ENCODE assay signal across 25 cellular contexts in the genomic region with DNA sequence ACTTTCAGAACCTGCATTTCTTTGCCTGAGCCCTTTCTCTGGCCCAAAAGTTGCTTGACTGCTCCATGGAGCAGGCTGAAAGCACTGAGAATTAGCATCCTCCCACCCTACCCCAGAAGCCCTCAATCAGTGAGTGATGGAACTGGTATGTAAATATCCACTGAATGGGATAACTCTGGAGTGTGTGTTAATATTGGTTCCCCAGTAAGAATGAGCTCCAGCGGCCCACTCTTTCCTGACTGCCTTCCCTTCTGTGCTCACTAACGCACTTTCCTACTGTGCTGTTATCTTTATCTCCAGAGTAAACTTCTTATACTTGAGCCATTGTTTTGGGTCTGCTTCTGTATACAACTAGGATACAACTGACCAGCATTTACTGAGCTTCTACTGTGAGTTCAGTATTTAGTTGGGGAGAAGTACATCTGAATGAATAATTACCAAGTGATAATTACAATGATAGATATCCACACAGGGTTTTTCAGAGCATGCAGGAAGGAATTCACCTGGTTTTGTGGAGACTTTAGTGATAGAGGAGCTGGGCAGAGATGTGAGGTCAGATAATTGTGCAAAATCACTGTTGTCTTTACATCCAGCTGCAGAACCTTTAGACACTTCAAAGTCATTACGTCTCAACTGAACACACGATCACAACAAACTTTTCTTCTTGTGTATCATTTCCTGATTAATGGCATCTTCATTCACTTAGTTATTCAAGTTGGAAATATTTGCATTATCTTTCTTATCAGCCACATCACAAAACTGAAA.
A peak's percentile ranks its signal among the peaks of the same experiment; 100 is the strongest.
DNase-seq lines count a peak whose midpoint lies in the region; ATAC-seq and TF ChIP-seq lines count a peak whose summit lies in the region.
"Had no signal": no experiment of that assay in that cellular context is flagged by ENCODE, and none has a peak within 500 bp of the region (broad histone marks: within the 10 kb centered on the region; RNA-seq: fewer than 3 reads in every experiment).

No MANE protein-coding gene starts in this region.

- peaks cover 2% of the 10 kb centered on the region for H3K9me3 Mint-ChIP-seq in endodermal cell
- H3K9me3 Mint-ChIP-seq: activated CD8-positive, alpha-beta T cell treated with anti-CD3 and anti-CD28 coated beads for 36 hours; CD8-positive, alpha-beta memory T cell; stimulated activated memory B cell treated with anti-CD40 and anti-IgM and Interleukin-4, amounts not matched to agents 10 μg/mL and 1 μg/mL and 100 μg/mL, for 72 hours; type B pancreatic cell had no signal

- no peaks in the 10 kb centered on the region for H3K79me2 ChIP-seq in GM23248 (ENCODE audit: insufficient read depth)

- H3K27ac ChIP-seq in A673 (ENCODE audit: low read depth, low read length, poor library complexity, severe bottlenecking) (no peak overlapping the region), GM23248 (peak overlapping the region; percentile 17), endodermal cell (ENCODE audit: low read depth, low read length) (no peak overlapping the region), mesodermal cell (ENCODE audit: low read depth, low read length, severe bottlenecking) (peak overlapping the region; percentile 68)
- H3K27ac ChIP-seq: 22Rv1, left ventricle myocardium inferior, Peyer's patch had no signal

- H3K9me3 ChIP-seq in A673 (ENCODE audit: low read depth, low read length, poor library complexity, severe bottlenecking) (no peaks in the 10 kb centered on the region), GM23248 (ENCODE audit: low read depth) (no peaks in the 10 kb centered on the region), endodermal cell (ENCODE audit: control insufficient read depth, low read length) (no peaks in the 10 kb centered on the region), mesodermal cell (ENCODE audit: control insufficient read depth, low read length) (no peaks in the 10 kb centered on the region)
- H3K9me3 ChIP-seq: left ventricle myocardium inferior, Peyer's patch had no signal

- H3K4me3 Mint-ChIP-seq in endodermal cell = no peak overlapping the region
- H3K4me3 Mint-ChIP-seq: activated CD8-positive, alpha-beta T cell treated with anti-CD3 and anti-CD28 coated beads for 36 hours; activated naive CD4-positive, alpha-beta T cell treated with anti-CD3 and anti-CD28 coated beads, Interleukin-2, amount 50 U/mL, for 24 hours; CD8-positive, alpha-beta memory T cell; stimulated activated memory B cell treated with anti-CD40 and anti-IgM and Interleukin-4, amounts not matched to agents 10 μg/mL and 1 μg/mL and 100 μg/mL, for 72 hours; type B pancreatic cell had no signal

- DNase-seq in A673 (ENCODE audit: low spot score) (peak; percentile 12), GM23248 (peak; percentile 37), endodermal cell (peak; percentile 55), T-helper 9 cell (no peak), dedifferentiated amniotic fluid mesenchymal stem cell (ENCODE audit: extremely low spot score) (no peak)
- no peak for DNase-seq in activated CD4-positive, alpha-beta T cell treated with anti-CD3 and anti-CD28 coated beads for 1 hour
- DNase-seq: activated CD8-positive, alpha-beta T cell treated with anti-CD3 and anti-CD28 coated beads for 36 hours; AML-193; CD8-positive, alpha-beta memory T cell; DMS 273 treated with DMSO at 0.1 percent for 48 hours; left ventricle myocardium inferior; NCI-H146; NCI-H2107; NCI-H446 treated with DMSO at 0.1 percent for 48 hours; NCI-H774; nucleus accumbens; Peyer's patch; SHP77 had no signal

- POLR2A ChIA-PET in A673 (lab: Charles Lee; ENCODE audit: low non-redundant PET) = no interaction called here

- BruUV-seq in A673 (replicated peaks; lab: Mats Ljungman, UMichigan) = no TSS peak

- TF ChIP-seq CTCF in A673 (conservative IDR thresholded peaks at IDR 0.05; ENCODE audit: low read depth, low read length) (no peak), endodermal cell (conservative IDR thresholded peaks at IDR 0.05) (no peak)

- H3K36me3 ChIP-seq in A673 (ENCODE audit: insufficient read depth, low read length, poor library complexity, severe bottlenecking) = no peaks in the 10 kb centered on the region
- H3K36me3 ChIP-seq in GM23248 (ENCODE audit: low read depth) = no peaks in the 10 kb centered on the region
- H3K36me3 ChIP-seq in endodermal cell (ENCODE audit: control insufficient read depth, insufficient read depth, low read length) = no peaks in the 10 kb centered on the region
- H3K36me3 ChIP-seq in mesodermal cell (ENCODE audit: control insufficient read depth, insufficient read depth, low read length) = no peaks in the 10 kb centered on the region
- H3K36me3 ChIP-seq: left ventricle myocardium inferior, Peyer's patch had no signal

- no peaks in the 10 kb centered on the region for H3K36me3 Mint-ChIP-seq in endodermal cell (ENCODE audit: low read depth)
- H3K36me3 Mint-ChIP-seq: activated naive CD4-positive, alpha-beta T cell treated with anti-CD3 and anti-CD28 coated beads, Interleukin-2, amount 50 U/mL, for 24 hours; stimulated activated memory B cell treated with anti-CD40 and anti-IgM and Interleukin-4, amounts not matched to agents 10 μg/mL and 1 μg/mL and 100 μg/mL, for 72 hours; type B pancreatic cell had no signal

- H3K4me1 ChIP-seq in A673 (ENCODE audit: insufficient read depth, low read length, poor library complexity, severe bottlenecking) = no peaks in the 10 kb centered on the region
- peaks cover 54% of the 10 kb centered on the region for H3K4me1 ChIP-seq in GM23248 (ENCODE audit: insufficient read depth)
- H3K4me1 ChIP-seq in endodermal cell (ENCODE audit: control insufficient read depth, insufficient read depth, low read length) = peaks cover 13% of the 10 kb centered on the region
- H3K4me1 ChIP-seq in mesodermal cell (ENCODE audit: control insufficient read depth, insufficient read depth, low read length, poor library complexity, severe bottlenecking) = peaks cover 42% of the 10 kb centered on the region
- H3K4me1 ChIP-seq: Peyer's patch had no signal

- H3K4me3 ChIP-seq in A673 (ENCODE audit: low read depth, low read length, poor library complexity, severe bottlenecking) (no peak overlapping the region), GM23248 (no peak overlapping the region), endodermal cell (ENCODE audit: low read length) (no peak overlapping the region), mesodermal cell (ENCODE audit: extremely low read depth, insufficient read depth, low read length, poor library complexity, severe bottlenecking) (no peak overlapping the region)
- H3K4me3 ChIP-seq: left ventricle myocardium inferior, Peyer's patch had no signal

- intact Hi-C loops in A673 (cut with micrococcal nuclease; ENCODE audit: unreplicated experiment) = no loop called here

- H3K9ac ChIP-seq in GM23248 (no peak overlapping the region), endodermal cell (ENCODE audit: extremely low read depth, low read length, poor library complexity, severe bottlenecking) (no peak overlapping the region)

- H3K27me3 Mint-ChIP-seq in endodermal cell (ENCODE audit: insufficient read depth) = no peaks in the 10 kb centered on the region
- H3K27me3 Mint-ChIP-seq: activated CD8-positive, alpha-beta T cell treated with anti-CD3 and anti-CD28 coated beads for 36 hours; activated naive CD4-positive, alpha-beta T cell treated with anti-CD3 and anti-CD28 coated beads, Interleukin-2, amount 50 U/mL, for 24 hours; CD8-positive, alpha-beta memory T cell; stimulated activated memory B cell treated with anti-CD40 and anti-IgM and Interleukin-4, amounts not matched to agents 10 μg/mL and 1 μg/mL and 100 μg/mL, for 72 hours; type B pancreatic cell had no signal

- H2AFZ ChIP-seq in GM23248 = no peak overlapping the region

- H3K27ac Mint-ChIP-seq in endodermal cell = no peak overlapping the region
- H3K27ac Mint-ChIP-seq: activated CD8-positive, alpha-beta T cell treated with anti-CD3 and anti-CD28 coated beads for 36 hours; activated T-helper 2 cell treated with anti-CD3 and anti-CD28 coated beads, Interferon-gamma antibody, Interleukin-2, Interleukin-4, amounts not matched to agents 10 μg/mL and 5 μg/mL and 100 μg/mL, durations not matched to agents 14 hours and 24 hours and 36 hours; stimulated activated memory B cell treated with anti-CD40 and anti-IgM and Interleukin-4, amounts not matched to agents 10 μg/mL and 1 μg/mL and 100 μg/mL, for 72 hours; type B pancreatic cell had no signal

- 90 to 92% methylated on average over 4 of the region's 4 CpGs for WGBS in GM23248 (ENCODE audit: low coverage in 1 of 2, low lambda C conversion rate in 2 of 2, missing lambda C conversion rate in 2 of 2), 2 experiments
- 54 to 77% methylated on average over 4 of the region's 4 CpGs for WGBS in endodermal cell (ENCODE audit: insufficient coverage in 1 of 2, insufficient read length in 1 of 2), 2 experiments
- WGBS in mesodermal cell (ENCODE audit: insufficient coverage in 2 of 2), 2 experiments = 71 to 90% methylated on average over 2 of the region's 4 CpGs

- H3K4me2 ChIP-seq in GM23248 (ENCODE audit: unreplicated experiment) = no peak overlapping the region

- no peak for ATAC-seq in GM18867 (IDR thresholded peaks at IDR 0.05; ENCODE audit: unreplicated experiment)
- ATAC-seq: activated CD8-positive, alpha-beta T cell treated with anti-CD3 and anti-CD28 coated beads for 36 hours; stimulated activated memory B cell treated with anti-CD40 and anti-IgM and Interleukin-4, amounts not matched to agents 10 μg/mL and 1 μg/mL and 100 μg/mL, for 72 hours had no signal

- H4K20me1 ChIP-seq in GM23248 (ENCODE audit: insufficient read depth) = no peaks in the 10 kb centered on the region

- CTCF ChIA-PET in A673 (lab: Charles Lee) = no interaction called here

- in situ Hi-C loops in GM23248 (cut with MboI) = no loop called here

- H3F3A ChIP-seq in GM23248 (ENCODE audit: insufficient read depth) = peaks cover 46% of the 10 kb centered on the region

- H3K9me2 ChIP-seq in GM23248 (ENCODE audit: insufficient read depth) = no peaks in the 10 kb centered on the region

- no peaks in the 10 kb centered on the region for H3K27me3 ChIP-seq in A673 (replicated peaks; ENCODE audit: insufficient read depth, low read depth, low read length, poor library complexity)
- H3K27me3 ChIP-seq in GM23248 (replicated peaks; ENCODE audit: insufficient read depth) = no peaks in the 10 kb centered on the region
- no peaks in the 10 kb centered on the region for H3K27me3 ChIP-seq in endodermal cell (ENCODE audit: control insufficient read depth, insufficient read depth, low read length, poor library complexity, severe bottlenecking)
- H3K27me3 ChIP-seq: Peyer's patch had no signal

- peaks cover 31% of the 10 kb centered on the region for H3K4me1 Mint-ChIP-seq in endodermal cell

Comparison
In these comparisons a context has a peak if more than half of its experiments do, and no peak if none do; other contexts are left out.
1. DNase-seq: peak in A673 (single experiment), GM23248 (single experiment) and endodermal cell (single experiment); none in activated CD4-positive, alpha-beta T cell treated with anti-CD3 and anti-CD28 coated beads for 1 hour (single experiment), T-helper 9 cell (single experiment) and dedifferentiated amniotic fluid mesenchymal stem cell (single experiment).
2. H3K27ac ChIP-seq: peak in GM23248 (single experiment) and mesodermal cell (single experiment); none in A673 (single experiment) and endodermal cell (single experiment).